Comparison of ENCODE assay signal across 8 cellular contexts in the genomic region with DNA sequence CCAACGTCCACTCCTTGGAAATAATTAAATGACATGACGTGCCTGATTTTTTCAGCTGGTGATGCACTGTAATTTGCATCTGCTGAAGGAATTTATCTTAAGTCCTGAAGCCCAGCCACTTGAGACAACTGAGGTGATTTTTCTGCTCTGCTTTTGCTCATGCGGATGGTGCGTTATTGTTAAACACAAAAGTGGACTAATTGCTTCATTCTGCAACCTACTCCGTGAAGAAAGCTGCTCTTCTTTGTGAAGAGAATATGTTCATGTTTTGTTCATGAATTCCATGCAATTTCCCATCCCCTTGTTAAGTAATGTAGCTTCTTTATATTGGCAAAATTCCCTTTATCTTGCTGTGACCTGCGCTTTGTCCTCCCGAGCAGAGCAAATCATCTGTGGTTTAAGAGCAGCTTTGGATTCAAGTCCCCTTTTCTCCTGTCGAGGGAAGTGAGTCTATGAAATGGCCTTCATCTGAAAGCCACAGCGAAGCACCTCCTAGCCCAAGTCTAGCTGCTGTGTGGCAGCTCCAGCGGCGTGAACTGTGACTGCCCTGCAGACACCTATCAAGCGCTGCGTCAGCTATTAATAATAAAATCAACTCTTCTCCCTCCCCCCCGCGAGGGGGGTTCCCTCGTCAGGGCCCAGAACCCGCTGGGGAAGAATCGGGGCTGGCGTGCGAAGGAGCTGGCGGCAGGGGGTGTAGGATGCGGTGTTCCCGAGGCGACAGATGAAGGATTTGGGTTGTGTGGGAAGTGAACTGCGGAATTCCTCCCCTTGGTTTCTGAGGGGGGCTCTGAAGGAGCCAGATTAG. TPM values are rescaled to one million over a fixed set of nuclear protein-coding genes. Genes with fewer than 3 reads are reported as not detected.
DNase-seq lines count a peak whose midpoint lies in the region; ATAC-seq and TF ChIP-seq lines count a peak whose summit lies in the region.

No MANE protein-coding gene starts in this region.

- H3K9ac ChIP-seq in BLaER1 (peak overlapping the region; percentile 99), HUES64 (ENCODE audit: low read depth, low read length) (peak overlapping the region; percentile 100)

- peaks cover 18% of the 10 kb centered on the region for H3K4me1 Mint-ChIP-seq in MCF 10A (ENCODE audit: insufficient read depth, unreplicated experiment)

- peaks cover 36% of the 10 kb centered on the region for H4K20me1 ChIP-seq in BLaER1

- peak; percentile 2 for ATAC-seq in GM19328 (IDR thresholded peaks at IDR 0.05; ENCODE audit: unreplicated experiment)
- ATAC-seq in HG02571 (IDR thresholded peaks at IDR 0.05; ENCODE audit: unreplicated experiment) = no peak

- H3K27me3 ChIP-seq in BLaER1 = no peaks in the 10 kb centered on the region
- no peaks in the 10 kb centered on the region for H3K27me3 ChIP-seq in HUES64 (ENCODE audit: insufficient read depth, low read length)

- peaks cover 15% of the 10 kb centered on the region for H3K36me3 ChIP-seq in BLaER1
- H3K36me3 ChIP-seq in HUES64 (ENCODE audit: insufficient read depth, low read length) = peaks cover 29% of the 10 kb centered on the region

- DNase-seq in T-helper 1 cell (peak; percentile 23 to 54 (median 38)), MCF 10A (ENCODE audit: unreplicated experiment) (peak; percentile 49), iris pigment epithelial cell (ENCODE audit: low read depth) (peak; percentile 47)
- peak; percentile 54 for DNase-seq in stimulated activated CD4-positive, alpha-beta T cell treated with anti-CD3 and anti-CD28 coated beads, Interleukin-12 subunit alpha, Interleukin-12 subunit beta, amount 100 ng/mL, for 4 hours

- H3K27ac Mint-ChIP-seq in MCF 10A (ENCODE audit: low read depth, unreplicated experiment) = peak overlapping the region; percentile 85

- 15% methylated on average over 25 of the region's 25 CpGs for WGBS in HUES64

- peaks cover 31% of the 10 kb centered on the region for H3K36me3 Mint-ChIP-seq in MCF 10A (ENCODE audit: insufficient read depth, unreplicated experiment)

- H3K27me3 Mint-ChIP-seq in MCF 10A (ENCODE audit: insufficient read depth, unreplicated experiment) = no peaks in the 10 kb centered on the region

- H3K27ac ChIP-seq in BLaER1 (peak overlapping the region; percentile 99), HUES64 (ENCODE audit: low read depth, low read length) (peak overlapping the region; percentile 98)

- TF ChIP-seq CTCF in MCF 10A (IDR thresholded peaks at IDR 0.05; ENCODE audit: unreplicated experiment) = no peak

- H3K4me2 ChIP-seq in BLaER1 = peak overlapping the region; percentile 84

- CTCF ChIA-PET in MCF 10A (lab: Yijun Ruan, JAX) = interaction anchor here (0.6 to 2.1 kb wide), 13 partner anchors 8 to 502 kb away, joined by 3 to 13 read pairs (median 4); no protein-coding TSS in a partner anchor

- H3K9me3 ChIP-seq in BLaER1 (no peaks in the 10 kb centered on the region), HUES64 (ENCODE audit: insufficient read depth, low read depth, low read length) (no peaks in the 10 kb centered on the region)

- TSS peak; percentile 46 for BruUV-seq in MCF 10A (replicated peaks; lab: Mats Ljungman, UMichigan)

- H3K4me1 ChIP-seq in BLaER1 (peaks cover 42% of the 10 kb centered on the region), HUES64 (ENCODE audit: insufficient read depth, low read length) (peaks cover 36% of the 10 kb centered on the region)

- intact Hi-C loops in MCF 10A (cut with micrococcal nuclease) = loop anchor here (1.0 to 5.0 kb wide), 4 partner anchors 33 to 158 kb away; partner anchors contain the start of gene IFT81

- POLR2A ChIA-PET in MCF 10A (lab: Yijun Ruan, JAX) = interaction anchor here (0.6 to 6.5 kb wide), 38 partner anchors 9 to 1437 kb away, joined by 3 to 120 read pairs (median 4); partner anchors contain the start of genes FAM216A and GPN3

- H3K4me3 Mint-ChIP-seq in MCF 10A (ENCODE audit: unreplicated experiment) = peak overlapping the region; percentile 87

- peak overlapping the region; percentile 95 for H3K4me3 ChIP-seq in BLaER1
- peak overlapping the region; percentile 86 for H3K4me3 ChIP-seq in HUES64 (ENCODE audit: low read length)

- H3K9me3 Mint-ChIP-seq in MCF 10A (ENCODE audit: unreplicated experiment) = no peaks in the 10 kb centered on the region

RNA-seq across cellular contexts. Expression of gene ATP2A2, which starts 0.9 kb away (rescaled TPM):
- 139 TPM for polyA plus RNA-seq in HUES64 (2013, experiment 1 of 2)
- 138 TPM for polyA plus RNA-seq in HUES64 (2013, experiment 2 of 2)
- 272 and 308 TPM in 2 replicates for total RNA-seq in MCF 10A (2022)
